In genomic region chr6:18269253-18269652, GRCh38 we compare ENCODE assay signal across 12 cellular contexts. TPM values are rescaled to one million over a fixed set of nuclear protein-coding genes. Genes with fewer than 3 reads are reported as not detected.
DNase-seq lines count a peak whose midpoint lies in the region; ATAC-seq and TF ChIP-seq lines count a peak whose summit lies in the region.
"Had no signal": no experiment of that assay in that cellular context is flagged by ENCODE, and none has a peak within 500 bp of the region (broad histone marks: within the 10 kb centered on the region; RNA-seq: fewer than 3 reads in every experiment).

No MANE protein-coding gene starts in this region.

- no peak overlapping the region for H3K27ac Mint-ChIP-seq in GM23338
- no peak overlapping the region for H3K27ac Mint-ChIP-seq in activated CD4-positive, alpha-beta T cell treated with anti-CD3 and anti-CD28 coated beads for 36 hours

- H3K27me3 ChIP-seq in GM23338 (ENCODE audit: insufficient read depth): peaks cover 9% of the 10 kb centered on the region; the same call in 1 of the 2 replicates

- CTCF ChIA-PET in activated CD4-positive, alpha-beta T cell treated with anti-CD3 and anti-CD28 coated beads for 36 hours (lab: Charles Lee): no interaction called here

- POLR2A ChIA-PET in activated CD4-positive, alpha-beta T cell treated with anti-CD3 and anti-CD28 coated beads for 36 hours (lab: Charles Lee): no interaction called here

- no peak overlapping the region for H3K4me2 ChIP-seq in GM23338

- intact Hi-C loops in activated CD4-positive, alpha-beta T cell treated with anti-CD3 and anti-CD28 coated beads for 36 hours (cut with DNase I, micrococcal nuclease): loop anchor here in 1 of 2 experiments (10.0 kb wide), 1 partner anchor 1254 kb away; no protein-coding TSS in a partner anchor

- H3K4me1 Mint-ChIP-seq in GM23338: peaks cover 9% of the 10 kb centered on the region
- peaks cover 11% of the 10 kb centered on the region for H3K4me1 Mint-ChIP-seq in activated CD4-positive, alpha-beta T cell treated with anti-CD3 and anti-CD28 coated beads for 36 hours

- H3K36me3 ChIP-seq in GM23338 (ENCODE audit: insufficient read depth): no peaks in the 10 kb centered on the region
- H3K36me3 ChIP-seq: neutrophil had no signal

- no peak overlapping the region for H3K4me3 Mint-ChIP-seq in GM23338
- H3K4me3 Mint-ChIP-seq in activated CD4-positive, alpha-beta T cell treated with anti-CD3 and anti-CD28 coated beads for 36 hours: no peak overlapping the region

- TF ChIP-seq CTCF in GM23338 (conservative IDR thresholded peaks at IDR 0.05; ENCODE audit: low read depth in 2 of 2) (no peak), fibroblast of mammary gland (conservative IDR thresholded peaks at IDR 0.05; ENCODE audit: control insufficient read depth, insufficient read depth, low read depth, low read length) (no peak)

- 0 out of 2 replicates have a peak, but pooled peaks cover 3% of the 10 kb centered on the region for H3K9me2 ChIP-seq in GM23338 (ENCODE audit: insufficient read depth)

- peaks cover 14% of the 10 kb centered on the region for H3K9me3 Mint-ChIP-seq in GM23338
- peaks cover 5% of the 10 kb centered on the region for H3K9me3 Mint-ChIP-seq in activated CD4-positive, alpha-beta T cell treated with anti-CD3 and anti-CD28 coated beads for 36 hours (ENCODE audit: low read depth)

- DNase-seq in COLO829 (ENCODE audit: low spot score): peak; percentile 59
- DNase-seq in GM23338 (ENCODE audit: low spot score): no peak
- DNase-seq in MV-4-11 (lab: John Stamatoyannopoulos, UW): peak; percentile 50
- peak; percentile 57 for DNase-seq in fibroblast of mammary gland (ENCODE audit: low read depth)
- DNase-seq in stimulated activated naive CD4-positive, alpha-beta T cell treated with Interleukin-2 at 50 U/mL for 16 hours (lab: John Stamatoyannopoulos, UW): no peak
- DNase-seq in activated CD4-positive, alpha-beta T cell treated with anti-CD3 and anti-CD28 coated beads for 36 hours: no peak
- no peak for DNase-seq in DMS 273 treated with DMSO at 0.1 percent for 48 hours (lab: John Stamatoyannopoulos, UW)
- no peak for DNase-seq in activated T-cell treated with anti-CD3 and anti-CD28 coated beads for 4 hours
- DNase-seq: amygdala, head of caudate nucleus, NCI-H2171 had no signal

- H3K4me1 ChIP-seq in GM23338 (ENCODE audit: insufficient read depth): peaks cover 10% of the 10 kb centered on the region

- 0 out of 2 replicates have a peak, but pooled peaks cover 6% of the 10 kb centered on the region for H3F3A ChIP-seq in GM23338 (replicated peaks; ENCODE audit: low read depth)

- H3K79me2 ChIP-seq in GM23338 (replicated peaks; ENCODE audit: insufficient read depth): no peaks in the 10 kb centered on the region

- peaks cover 13% of the 10 kb centered on the region for H3K27me3 Mint-ChIP-seq in GM23338 (ENCODE audit: insufficient read depth, low read depth, poor library complexity)
- H3K27me3 Mint-ChIP-seq in activated CD4-positive, alpha-beta T cell treated with anti-CD3 and anti-CD28 coated beads for 36 hours: peaks cover 3% of the 10 kb centered on the region

- ATAC-seq in GM23338: no peak
- ATAC-seq in activated CD4-positive, alpha-beta T cell treated with anti-CD3 and anti-CD28 coated beads for 36 hours: no peak

- H3K4me3 ChIP-seq in GM23338: no peak overlapping the region
- no peak overlapping the region for H3K4me3 ChIP-seq in fibroblast of mammary gland (ENCODE audit: control insufficient read depth, low read depth, low read length)

- no peak overlapping the region for H3K27ac ChIP-seq in GM23338 (ENCODE audit: low read depth)
- H3K27ac ChIP-seq: neutrophil had no signal

- H3K36me3 Mint-ChIP-seq in GM23338 (ENCODE audit: low read depth): peaks cover 11% of the 10 kb centered on the region
- H3K36me3 Mint-ChIP-seq in activated CD4-positive, alpha-beta T cell treated with anti-CD3 and anti-CD28 coated beads for 36 hours (ENCODE audit: low read depth): peaks cover 1% of the 10 kb centered on the region

- no peaks in the 10 kb centered on the region for H4K20me1 ChIP-seq in GM23338 (replicated peaks; ENCODE audit: insufficient read depth)

- 0 out of 2 replicates have a peak overlapping the region, but pooled peaks have one; percentile 38 for H2AFZ ChIP-seq in GM23338

TF ChIP-seq in GM23338, 12 proteins besides CTCF, POLR2A, EP300 and RAD21 (continues in another document):
- TF ChIP-seq, protein P1, sequence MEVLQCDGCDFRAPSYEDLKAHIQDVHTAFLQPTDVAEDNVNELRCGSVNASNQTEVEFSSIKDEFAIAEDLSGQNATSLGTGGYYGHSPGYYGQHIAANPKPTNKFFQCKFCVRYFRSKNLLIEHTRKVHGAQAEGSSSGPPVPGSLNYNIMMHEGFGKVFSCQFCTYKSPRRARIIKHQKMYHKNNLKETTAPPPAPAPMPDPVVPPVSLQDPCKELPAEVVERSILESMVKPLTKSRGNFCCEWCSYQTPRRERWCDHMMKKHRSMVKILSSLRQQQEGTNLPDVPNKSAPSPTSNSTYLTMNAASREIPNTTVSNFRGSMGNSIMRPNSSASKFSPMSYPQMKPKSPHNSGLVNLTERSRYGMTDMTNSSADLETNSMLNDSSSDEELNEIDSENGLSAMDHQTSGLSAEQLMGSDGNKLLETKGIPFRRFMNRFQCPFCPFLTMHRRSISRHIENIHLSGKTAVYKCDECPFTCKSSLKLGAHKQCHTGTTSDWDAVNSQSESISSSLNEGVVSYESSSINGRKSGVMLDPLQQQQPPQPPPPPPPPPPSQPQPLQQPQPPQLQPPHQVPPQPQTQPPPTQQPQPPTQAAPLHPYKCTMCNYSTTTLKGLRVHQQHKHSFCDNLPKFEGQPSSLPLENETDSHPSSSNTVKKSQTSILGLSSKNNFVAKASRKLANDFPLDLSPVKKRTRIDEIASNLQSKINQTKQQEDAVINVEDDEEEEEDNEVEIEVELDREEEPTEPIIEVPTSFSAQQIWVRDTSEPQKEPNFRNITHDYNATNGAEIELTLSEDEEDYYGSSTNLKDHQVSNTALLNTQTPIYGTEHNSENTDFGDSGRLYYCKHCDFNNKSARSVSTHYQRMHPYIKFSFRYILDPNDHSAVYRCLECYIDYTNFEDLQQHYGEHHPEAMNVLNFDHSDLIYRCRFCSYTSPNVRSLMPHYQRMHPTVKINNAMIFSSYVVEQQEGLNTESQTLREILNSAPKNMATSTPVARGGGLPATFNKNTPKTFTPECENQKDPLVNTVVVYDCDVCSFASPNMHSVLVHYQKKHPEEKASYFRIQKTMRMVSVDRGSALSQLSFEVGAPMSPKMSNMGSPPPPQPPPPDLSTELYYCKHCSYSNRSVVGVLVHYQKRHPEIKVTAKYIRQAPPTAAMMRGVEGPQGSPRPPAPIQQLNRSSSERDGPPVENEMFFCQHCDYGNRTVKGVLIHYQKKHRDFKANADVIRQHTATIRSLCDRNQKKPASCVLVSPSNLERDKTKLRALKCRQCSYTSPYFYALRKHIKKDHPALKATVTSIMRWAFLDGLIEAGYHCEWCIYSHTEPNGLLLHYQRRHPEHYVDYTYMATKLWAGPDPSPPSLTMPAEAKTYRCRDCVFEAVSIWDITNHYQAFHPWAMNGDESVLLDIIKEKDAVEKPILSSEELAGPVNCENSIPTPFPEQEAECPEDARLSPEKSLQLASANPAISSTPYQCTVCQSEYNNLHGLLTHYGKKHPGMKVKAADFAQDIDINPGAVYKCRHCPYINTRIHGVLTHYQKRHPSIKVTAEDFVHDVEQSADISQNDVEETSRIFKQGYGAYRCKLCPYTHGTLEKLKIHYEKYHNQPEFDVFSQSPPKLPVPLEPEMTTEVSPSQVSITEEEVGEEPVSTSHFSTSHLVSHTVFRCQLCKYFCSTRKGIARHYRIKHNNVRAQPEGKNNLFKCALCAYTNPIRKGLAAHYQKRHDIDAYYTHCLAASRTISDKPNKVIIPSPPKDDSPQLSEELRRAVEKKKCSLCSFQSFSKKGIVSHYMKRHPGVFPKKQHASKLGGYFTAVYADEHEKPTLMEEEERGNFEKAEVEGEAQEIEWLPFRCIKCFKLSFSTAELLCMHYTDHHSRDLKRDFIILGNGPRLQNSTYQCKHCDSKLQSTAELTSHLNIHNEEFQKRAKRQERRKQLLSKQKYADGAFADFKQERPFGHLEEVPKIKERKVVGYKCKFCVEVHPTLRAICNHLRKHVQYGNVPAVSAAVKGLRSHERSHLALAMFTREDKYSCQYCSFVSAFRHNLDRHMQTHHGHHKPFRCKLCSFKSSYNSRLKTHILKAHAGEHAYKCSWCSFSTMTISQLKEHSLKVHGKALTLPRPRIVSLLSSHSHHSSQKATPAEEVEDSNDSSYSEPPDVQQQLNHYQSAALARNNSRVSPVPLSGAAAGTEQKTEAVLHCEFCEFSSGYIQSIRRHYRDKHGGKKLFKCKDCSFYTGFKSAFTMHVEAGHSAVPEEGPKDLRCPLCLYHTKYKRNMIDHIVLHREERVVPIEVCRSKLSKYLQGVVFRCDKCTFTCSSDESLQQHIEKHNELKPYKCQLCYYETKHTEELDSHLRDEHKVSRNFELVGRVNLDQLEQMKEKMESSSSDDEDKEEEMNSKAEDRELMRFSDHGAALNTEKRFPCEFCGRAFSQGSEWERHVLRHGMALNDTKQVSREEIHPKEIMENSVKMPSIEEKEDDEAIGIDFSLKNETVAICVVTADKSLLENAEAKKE (CRISPR knock-in tag; IDR thresholded peaks at IDR 0.05): no peak
- TF ChIP-seq ZNF114 (CRISPR knock-in tag; IDR thresholded peaks at IDR 0.05): no peak
- no peak for TF ChIP-seq POLR2AphosphoS5 (IDR thresholded peaks at IDR 0.05; ENCODE audit: low read depth)
- TF ChIP-seq EZH2 (IDR thresholded peaks at IDR 0.05; ENCODE audit: low read depth, unreplicated experiment): no peak
- no peak for TF ChIP-seq NANOG (IDR thresholded peaks at IDR 0.05; ENCODE audit: borderline replicate concordance)
- no peak for TF ChIP-seq CREB1 (CRISPR knock-in tag; IDR thresholded peaks at IDR 0.05; ENCODE audit: low read depth)
- TF ChIP-seq JUNB (IDR thresholded peaks at IDR 0.05; ENCODE audit: unreplicated experiment): no peak
- no peak for TF ChIP-seq STAT1 (IDR thresholded peaks at IDR 0.05; ENCODE audit: unreplicated experiment)
- TF ChIP-seq, protein P2, sequence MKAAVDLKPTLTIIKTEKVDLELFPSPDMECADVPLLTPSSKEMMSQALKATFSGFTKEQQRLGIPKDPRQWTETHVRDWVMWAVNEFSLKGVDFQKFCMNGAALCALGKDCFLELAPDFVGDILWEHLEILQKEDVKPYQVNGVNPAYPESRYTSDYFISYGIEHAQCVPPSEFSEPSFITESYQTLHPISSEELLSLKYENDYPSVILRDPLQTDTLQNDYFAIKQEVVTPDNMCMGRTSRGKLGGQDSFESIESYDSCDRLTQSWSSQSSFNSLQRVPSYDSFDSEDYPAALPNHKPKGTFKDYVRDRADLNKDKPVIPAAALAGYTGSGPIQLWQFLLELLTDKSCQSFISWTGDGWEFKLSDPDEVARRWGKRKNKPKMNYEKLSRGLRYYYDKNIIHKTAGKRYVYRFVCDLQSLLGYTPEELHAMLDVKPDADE (IDR thresholded peaks at IDR 0.05): no peak
- no peak for TF ChIP-seq EZH2phosphoT487 (IDR thresholded peaks at IDR 0.05; ENCODE audit: unreplicated experiment)
- no peak for TF ChIP-seq ZNF331 (CRISPR knock-in tag; IDR thresholded peaks at IDR 0.05; ENCODE audit: low read depth)

RNA-seq across cellular contexts. Expression of gene DEK, which starts 4.9 kb away (rescaled TPM):
- total RNA-seq in GM23338 (2014; rRNA removed; shearing (Covaris generic)): 213 and 218 TPM in 2 replicates
- polyA plus RNA-seq in GM23338 (2016; fragmentation: Nextera tagmentation; extraction: Ambion mirVana): 516 and 582 TPM in 2 replicates
- 100 to 1,000 TPM; 201 to 273 TPM for total RNA-seq in activated CD4-positive, alpha-beta T cell treated with anti-CD3 and anti-CD28 coated beads for 36 hours

Comparison
In these comparisons a context has a peak if more than half of its experiments do, and no peak if none do; other contexts are left out.
1. DNase-seq: peak in COLO829 (single experiment), MV-4-11 (single experiment) and fibroblast of mammary gland (single experiment); none in GM23338 (single experiment), stimulated activated naive CD4-positive, alpha-beta T cell treated with Interleukin-2 at 50 U/mL for 16 hours (single experiment), activated CD4-positive, alpha-beta T cell treated with anti-CD3 and anti-CD28 coated beads for 36 hours (single experiment), DMS 273 treated with DMSO at 0.1 percent for 48 hours (single experiment) and activated T-cell treated with anti-CD3 and anti-CD28 coated beads for 4 hours (single experiment).